In genomic region chr1:223763881-223764280, GRCh38 we compare ENCODE assay signal across 15 cellular contexts. TPM values are rescaled to one million over a fixed set of nuclear protein-coding genes. Genes with fewer than 3 reads are reported as not detected.
DNase-seq lines count a peak whose midpoint lies in the region; ATAC-seq and TF ChIP-seq lines count a peak whose summit lies in the region.
"Had no signal": no experiment of that assay in that cellular context is flagged by ENCODE, and none has a peak within 500 bp of the region (broad histone marks: within the 10 kb centered on the region; RNA-seq: fewer than 3 reads in every experiment).

No MANE protein-coding gene starts in this region.

- H3K27me3 Mint-ChIP-seq in progenitor cell of endocrine pancreas = peaks cover 19% of the 10 kb centered on the region

- in situ Hi-C loops in GM13976 (cut with MboI; ENCODE audit: low sequenced_read_pairs, unreplicated experiment) = no loop called here

- TF ChIP-seq CTCF in progenitor cell of endocrine pancreas (IDR thresholded peaks at IDR 0.05; ENCODE audit: unreplicated experiment) = no peak
- TF ChIP-seq CTCF in GM13976 (IDR thresholded peaks at IDR 0.05; ENCODE audit: borderline replicate concordance, control extremely low read depth, extremely low read depth, insufficient read depth, missing control alignments) = no peak

- DNase-seq in D341Med (ENCODE audit: low spot score) (peak; percentile 14), NCI-H69 (lab: John Stamatoyannopoulos, UW) (peak; percentile 5), progenitor cell of endocrine pancreas (ENCODE audit: low spot score, unreplicated experiment) (no peak), NCI-H510A treated with DMSO at 0.1 percent for 48 hours (lab: John Stamatoyannopoulos, UW) (no peak), GM13976 (ENCODE audit: low spot score) (no peak)
- DNase-seq: DMS153, EL, NCI-H2029, NCI-H526 had no signal

- peak overlapping the region; percentile 29 for H3K27ac Mint-ChIP-seq in progenitor cell of endocrine pancreas

- no peak overlapping the region for H3K4me3 Mint-ChIP-seq in progenitor cell of endocrine pancreas (ENCODE audit: low read depth)

- H3K27ac ChIP-seq in cingulate gyrus (ENCODE audit: low read depth, low read length) = peak overlapping the region; percentile 98
- H3K27ac ChIP-seq: BLaER1, RWPE1, SJSA1 had no signal

- H3K9me3 Mint-ChIP-seq in progenitor cell of endocrine pancreas (ENCODE audit: low read depth) = no peaks in the 10 kb centered on the region

- H3K36me3 Mint-ChIP-seq in progenitor cell of endocrine pancreas (ENCODE audit: insufficient read depth) = peaks cover 7% of the 10 kb centered on the region

- no peak for ATAC-seq in GM19452 (IDR thresholded peaks at IDR 0.05; ENCODE audit: unreplicated experiment)
- ATAC-seq: HepG2 had no signal

- peaks cover 38% of the 10 kb centered on the region for H3K4me1 Mint-ChIP-seq in progenitor cell of endocrine pancreas (ENCODE audit: low read depth)

RNA-seq across cellular contexts. Expression of gene CAPN2, which starts 51.5 kb away (rescaled TPM):
- total RNA-seq in progenitor cell of endocrine pancreas = 20.3 and 33.8 TPM in 2 replicates

Comparison
In these comparisons a context has a peak if more than half of its experiments do, and no peak if none do; other contexts are left out.
1. DNase-seq: peak in D341Med (single experiment) and NCI-H69 (single experiment); none in progenitor cell of endocrine pancreas (single experiment), NCI-H510A treated with DMSO at 0.1 percent for 48 hours (single experiment) and GM13976 (single experiment).